Comparison of ENCODE assay signal across 10 cellular contexts in the genomic region with DNA sequence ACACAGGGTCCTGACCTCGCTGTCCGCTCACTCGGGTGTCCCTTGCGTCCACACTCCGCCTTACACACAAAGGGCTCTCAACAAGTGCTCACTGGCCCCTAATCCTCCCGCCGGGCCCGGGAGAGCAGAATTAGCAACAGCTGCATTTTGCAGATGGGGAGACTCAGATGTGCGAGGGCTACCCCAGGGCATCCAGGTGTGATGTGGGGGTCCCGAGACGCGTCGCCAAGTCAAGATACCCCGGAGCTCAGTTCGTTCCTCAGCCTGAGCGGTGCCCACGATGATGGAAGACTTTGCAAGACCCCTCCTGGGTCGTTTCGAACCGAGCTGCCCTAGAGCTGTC. TPM values are rescaled to one million over a fixed set of nuclear protein-coding genes. Genes with fewer than 3 reads are reported as not detected.
DNase-seq lines count a peak whose midpoint lies in the region; ATAC-seq, FAIRE-seq and TF ChIP-seq lines count a peak whose summit lies in the region.
"Had no signal": no experiment of that assay in that cellular context is flagged by ENCODE, and none has a peak within 500 bp of the region (broad histone marks: within the 10 kb centered on the region; RNA-seq: fewer than 3 reads in every experiment).

No MANE protein-coding gene starts in this region.

- peaks cover 13% of the 10 kb centered on the region for H3K9me3 Mint-ChIP-seq in glutamatergic neuron (ENCODE audit: unreplicated experiment)

- H3K36me3 Mint-ChIP-seq in glutamatergic neuron (ENCODE audit: unreplicated experiment): peaks cover 7% of the 10 kb centered on the region

- H3K27ac Mint-ChIP-seq in glutamatergic neuron (ENCODE audit: unreplicated experiment): no peak overlapping the region

- 47 to 51% methylated on average over 20 of the region's 20 CpGs for WGBS in sigmoid colon, 2 donors
- 31 to 52% (median 35%) methylated on average over 20 of the region's 20 CpGs for WGBS in small intestine, 3 donors

- no peak for FAIRE-seq in small intestine (lab: Jason Lieb, UNC)

- H3K27me3 Mint-ChIP-seq in glutamatergic neuron (ENCODE audit: unreplicated experiment): peaks cover 4% of the 10 kb centered on the region

- peak overlapping the region; percentile 92 for H3K4me3 Mint-ChIP-seq in glutamatergic neuron (ENCODE audit: unreplicated experiment)

- peak overlapping the region; percentile 74; the same call in 1 of the 2 replicates for H3K9ac ChIP-seq in ES-I3 (ENCODE audit: low read depth, low read length)

- H3K36me3 ChIP-seq in ES-I3 (ENCODE audit: insufficient read depth, low read length) (no peaks in the 10 kb centered on the region), sigmoid colon (no peaks in the 10 kb centered on the region), small intestine (ENCODE audit: control insufficient read depth in 2 of 2, insufficient read depth in 2 of 2, low read length in 2 of 2) (no peaks in the 10 kb centered on the region)

- H3K9me3 ChIP-seq in ES-I3 (ENCODE audit: control insufficient read depth, insufficient read depth, low read length) (0 out of 2 replicates have a peak, but pooled peaks cover under 1% of the 10 kb centered on the region), sigmoid colon (no peaks in the 10 kb centered on the region), small intestine (ENCODE audit: control insufficient read depth, low read depth) (no peaks in the 10 kb centered on the region)

- intact Hi-C loops in sigmoid colon (cut with DNase I): loop anchor here (1.0 to 10.0 kb wide), 3 partner anchors 230 to 756 kb away; partner anchors contain the start of genes CCDC174 and CHCHD4

- H3K4me3 ChIP-seq in WI38 (ENCODE audit: low read depth, low read length) (peak overlapping the region; percentile 53; the same call in 1 of the 2 replicates), sigmoid colon (peak overlapping the region; percentile 48 to 72 (median 68)), small intestine (ENCODE audit: low read depth in 1 of 2, low read length in 2 of 2) (peak overlapping the region in 1 of 2 donors; percentile 51)

- TF ChIP-seq EP300 in sigmoid colon (IDR thresholded peaks at IDR 0.05): no peak

- H3K27me3 ChIP-seq in sigmoid colon (no peaks in the 10 kb centered on the region), small intestine (ENCODE audit: control insufficient read depth in 2 of 2, insufficient read depth in 2 of 2, low read length in 2 of 2) (no peaks in the 10 kb centered on the region)

- no peak for TF ChIP-seq POLR2A in sigmoid colon (IDR thresholded peaks at IDR 0.05)

- H3K4me1 ChIP-seq in ES-I3 (ENCODE audit: insufficient read depth, low read length): peaks cover 10% of the 10 kb centered on the region; the same call in 1 of the 2 replicates
- H3K4me1 ChIP-seq in sigmoid colon: peaks cover 0 to 20% (median 15%) of the 10 kb centered on the region in 4 donors
- no peaks in the 10 kb centered on the region for H3K4me1 ChIP-seq in small intestine (ENCODE audit: control insufficient read depth in 2 of 2, insufficient read depth in 1 of 2, low read depth in 1 of 2, low read length in 1 of 2)

- no peak for DNase-seq in glutamatergic neuron
- no peak for DNase-seq in sigmoid colon
- no peak for DNase-seq in stimulated activated CD4-positive, alpha-beta T cell treated with anti-CD3 and anti-CD28 coated beads, Interleukin-4, amount 100 ng/mL, for 24 hours
- no peak for DNase-seq in small intestine
- DNase-seq in NCI-H2196 treated with DMSO at 0.1 percent for 48 hours (lab: John Stamatoyannopoulos, UW; ENCODE audit: unreplicated experiment): no peak

- TF ChIP-seq CTCF in WI38 (IDR thresholded peaks at IDR 0.05; ENCODE audit: low read depth, low read length) (no peak), glutamatergic neuron (IDR thresholded peaks at IDR 0.05; ENCODE audit: partially characterized antibody, unreplicated experiment) (no peak), sigmoid colon (IDR thresholded peaks at IDR 0.05) (no peak)

- H3K27ac ChIP-seq in sigmoid colon: peak overlapping the region; percentile 74 to 79 (median 77)
- no peak overlapping the region for H3K27ac ChIP-seq in small intestine (ENCODE audit: low read depth in 1 of 2, low read length in 1 of 2)

- H3K4me1 Mint-ChIP-seq in glutamatergic neuron (ENCODE audit: low read depth, unreplicated experiment): peaks cover 2% of the 10 kb centered on the region

- no peak for ATAC-seq in HG03460 (IDR thresholded peaks at IDR 0.05; ENCODE audit: unreplicated experiment)

RNA-seq across cellular contexts. Expression of gene WNT7A, which starts 14.9 kb away (rescaled TPM):
- total RNA-seq in glutamatergic neuron (ENCODE audit: unreplicated experiment) (not detected), sigmoid colon (not detected)
- polyA plus RNA-seq in sigmoid colon (under 1 TPM in 1 of 3 donors, not detected in 2; 0.03 TPM), small intestine (under 1 TPM in 1 of 3 donors, not detected in 2; 0.01 TPM)
- total RNA-seq: left colon, LHCN-M2 had no signal

Comparison
In these comparisons a context has a peak if more than half of its experiments do, and no peak if none do; other contexts are left out.
1. H3K27ac ChIP-seq: peak in sigmoid colon (4 of 4); none in small intestine (0 of 2).